Comparison of ENCODE assay signal across 10 cellular contexts in the genomic region with DNA sequence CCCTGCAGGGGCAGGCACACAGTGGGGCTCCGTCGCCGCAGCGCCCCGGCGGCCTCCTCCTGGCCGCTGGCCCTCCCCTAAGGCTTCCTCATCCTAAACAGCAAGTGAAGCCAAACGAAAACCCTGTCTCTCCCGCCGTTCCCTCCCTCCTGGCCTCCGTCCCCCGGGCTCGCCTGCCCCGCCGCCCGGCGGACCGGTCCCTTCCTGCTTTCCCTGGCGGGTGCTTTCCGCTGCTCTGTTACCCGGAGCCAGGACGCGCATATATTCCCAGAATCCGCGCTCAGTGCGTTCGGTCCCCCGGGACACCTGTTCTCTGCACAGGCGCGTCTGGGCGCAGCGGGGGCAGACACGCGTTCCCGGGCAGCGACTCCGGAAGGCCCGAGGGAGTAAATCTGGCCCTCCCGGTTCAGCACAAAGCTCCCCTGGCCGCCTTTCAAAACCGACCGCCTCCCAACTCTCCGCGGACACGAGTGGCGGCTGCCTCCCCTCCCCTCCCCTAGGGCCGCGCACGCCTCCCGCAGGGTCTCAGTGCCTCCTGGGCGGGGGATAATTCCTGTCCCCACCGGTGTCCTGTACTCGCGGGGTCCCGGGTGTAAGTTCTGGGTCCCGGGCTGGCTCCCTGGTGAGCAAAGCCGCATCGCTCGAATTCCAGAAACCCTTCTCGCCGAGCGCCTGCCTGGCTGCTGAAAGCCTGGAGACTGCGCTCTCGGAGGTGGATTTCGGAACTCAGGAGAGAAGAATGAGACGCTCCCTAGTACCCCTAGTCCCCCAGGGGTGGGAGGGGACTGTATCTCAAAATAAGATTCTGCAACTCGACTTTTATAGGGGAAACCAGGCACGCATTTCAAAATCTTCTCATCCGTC. TPM values are rescaled to one million over a fixed set of nuclear protein-coding genes. Genes with fewer than 3 reads are reported as not detected.
DNase-seq lines count a peak whose midpoint lies in the region; ATAC-seq, FAIRE-seq and TF ChIP-seq lines count a peak whose summit lies in the region.
"Had no signal": no experiment of that assay in that cellular context is flagged by ENCODE, and none has a peak within 500 bp of the region (broad histone marks: within the 10 kb centered on the region; RNA-seq: fewer than 3 reads in every experiment).

No MANE protein-coding gene starts in this region.

- no peaks in the 10 kb centered on the region for H3K36me3 Mint-ChIP-seq in CD8-positive, alpha-beta memory T cell

- H3K4me1 ChIP-seq in right cardiac atrium (ENCODE audit: control insufficient read depth, insufficient read depth, low read length) (no peaks in the 10 kb centered on the region), MM.1S (ENCODE audit: low read length) (no peaks in the 10 kb centered on the region)
- H3K4me1 ChIP-seq in CD8-positive, alpha-beta memory T cell (ENCODE audit: insufficient read depth, low read length) = peaks cover 6% of the 10 kb centered on the region

- H3K27me3 ChIP-seq in right cardiac atrium (ENCODE audit: control insufficient read depth, insufficient read depth) (no peaks in the 10 kb centered on the region), MM.1S (replicated peaks; ENCODE audit: insufficient read depth, low read length) (peaks cover 61% of the 10 kb centered on the region)
- H3K27me3 ChIP-seq in CD8-positive, alpha-beta memory T cell (ENCODE audit: insufficient read depth, low read length, poor library complexity, severe bottlenecking) = peaks cover 46% of the 10 kb centered on the region

- no peak overlapping the region for H3K27ac Mint-ChIP-seq in CD8-positive, alpha-beta memory T cell
- H3K27ac Mint-ChIP-seq: activated naive CD4-positive, alpha-beta T cell treated with anti-CD3 and anti-CD28 coated beads, Interleukin-2, amount 50 U/mL, for 72 hours had no signal

- H3K4me3 Mint-ChIP-seq in CD8-positive, alpha-beta memory T cell = no peak overlapping the region

- no peak overlapping the region for H2AFZ ChIP-seq in MM.1S (ENCODE audit: low read length)

- no peak overlapping the region for H3K9ac ChIP-seq in SK-N-MC (ENCODE audit: insufficient read length)
- H3K9ac ChIP-seq in MM.1S (ENCODE audit: low read length) = no peak overlapping the region

- no peak overlapping the region for H3K27ac ChIP-seq in SK-N-MC
- H3K27ac ChIP-seq in right cardiac atrium (ENCODE audit: low read length) = no peak overlapping the region
- H3K27ac ChIP-seq in CD8-positive, alpha-beta memory T cell (ENCODE audit: low read depth, low read length) = no peak overlapping the region
- H3K27ac ChIP-seq in MM.1S (ENCODE audit: low read length) = no peak overlapping the region

- ATAC-seq in right cardiac atrium (peak; percentile 59 to 66), HG03280 (IDR thresholded peaks at IDR 0.05; ENCODE audit: unreplicated experiment) (no peak)
- ATAC-seq: activated naive CD4-positive, alpha-beta T cell treated with anti-CD3 and anti-CD28 coated beads, Interleukin-2, amount 50 U/mL, for 72 hours had no signal

- no peaks in the 10 kb centered on the region for H3K9me2 ChIP-seq in MM.1S (replicated peaks; ENCODE audit: insufficient read depth, low read length)

- WGBS in right cardiac atrium = under 1% methylated on average over 69 of the region's 69 CpGs

- intact Hi-C loops in right cardiac atrium (cut with DNase I) = no loop called here
- intact Hi-C loops in posterior vena cava (cut with DNase I) = no loop called here

- peaks cover 0 to 5% (median 0%) of the 10 kb centered on the region in 3 donors for H3K4me1 Mint-ChIP-seq in CD8-positive, alpha-beta memory T cell

- H4K20me1 ChIP-seq in MM.1S (ENCODE audit: insufficient read depth, low read length) = no peaks in the 10 kb centered on the region

- no peaks in the 10 kb centered on the region for H3F3A ChIP-seq in MM.1S (ENCODE audit: insufficient read depth, low read length)

- POLR2A ChIA-PET in CD8-positive, alpha-beta memory T cell (lab: Charles Lee) = no interaction called here

- peaks cover 24 to 56% of the 10 kb centered on the region in 2 donors for H3K27me3 Mint-ChIP-seq in CD8-positive, alpha-beta memory T cell

- no peaks in the 10 kb centered on the region for H3K9me3 Mint-ChIP-seq in CD8-positive, alpha-beta memory T cell
- H3K9me3 Mint-ChIP-seq: activated naive CD4-positive, alpha-beta T cell treated with anti-CD3 and anti-CD28 coated beads, Interleukin-2, amount 50 U/mL, for 72 hours; neural crest cell had no signal

- CTCF ChIA-PET in CD8-positive, alpha-beta memory T cell (lab: Charles Lee) = no interaction called here

- peak overlapping the region; percentile 30 for H3K4me3 ChIP-seq in SK-N-MC
- peak overlapping the region; percentile 42 for H3K4me3 ChIP-seq in right cardiac atrium (ENCODE audit: low read length)
- H3K4me3 ChIP-seq in CD8-positive, alpha-beta memory T cell (ENCODE audit: low read length) = no peak overlapping the region
- no peak overlapping the region for H3K4me3 ChIP-seq in MM.1S (ENCODE audit: low read length)

- H3K79me2 ChIP-seq in MM.1S (ENCODE audit: low read length) = no peaks in the 10 kb centered on the region

- TF ChIP-seq CTCF in MM.1S (IDR thresholded peaks at IDR 0.05; ENCODE audit: low read length) = no peak

- FAIRE-seq in urothelium cell line (lab: Jason Lieb, UNC) = no peak

- DNase-seq in DMS79 (lab: John Stamatoyannopoulos, UW) (peak; percentile 50), SK-N-MC (ENCODE audit: low read depth, low spot score) (no peak), right cardiac atrium (peak in 2 of 3 donors; percentile 60 to 72), posterior vena cava (ENCODE audit: low spot score) (peak; percentile 79), urothelium cell line (ENCODE audit: low spot score) (no peak), MM.1S (no peak)
- no peak for DNase-seq in CD8-positive, alpha-beta memory T cell

- H3K9me3 ChIP-seq in SK-N-MC (ENCODE audit: low read depth, low read length) (no peaks in the 10 kb centered on the region), right cardiac atrium (ENCODE audit: control insufficient read depth, low read length) (no peaks in the 10 kb centered on the region), MM.1S (replicated peaks; ENCODE audit: insufficient read depth, low read length) (no peaks in the 10 kb centered on the region)
- no peaks in the 10 kb centered on the region for H3K9me3 ChIP-seq in CD8-positive, alpha-beta memory T cell (ENCODE audit: low read length)

- no peak overlapping the region for H3K4me2 ChIP-seq in MM.1S (ENCODE audit: low read depth, low read length)

- H3K36me3 ChIP-seq in SK-N-MC (ENCODE audit: insufficient read depth, low read length) (no peaks in the 10 kb centered on the region), MM.1S (replicated peaks; ENCODE audit: insufficient read depth, low read length) (no peaks in the 10 kb centered on the region)
- H3K36me3 ChIP-seq in CD8-positive, alpha-beta memory T cell (ENCODE audit: insufficient read depth, low read length) = no peaks in the 10 kb centered on the region

RNA-seq across cellular contexts. Expression of gene CEP170B, which starts 21.4 kb away (rescaled TPM):
- total RNA-seq in right cardiac atrium (10 to 100 TPM; 10.4 to 19.1 (median 11.9) TPM), posterior vena cava (10 to 100 TPM; 26.8 to 47.0 TPM)
- 8.4 TPM for polyA plus RNA-seq in right cardiac atrium
- 1 to 10 TPM; 6.4 to 6.7 TPM for total RNA-seq in CD8-positive, alpha-beta memory T cell
- polyA plus RNA-seq in CD8-positive, alpha-beta memory T cell = not detected

RNA-seq across cellular contexts. Expression of gene ZBTB42, which starts 42.8 kb away (rescaled TPM):
- total RNA-seq in right cardiac atrium (1 to 10 TPM; 6.0 to 7.7 (median 6.6) TPM), posterior vena cava (1 to 10 TPM; 3.3 to 3.8 TPM)
- polyA plus RNA-seq in right cardiac atrium = 5.3 TPM
- 1 to 10 TPM; 3.3 to 3.5 TPM for total RNA-seq in CD8-positive, alpha-beta memory T cell
- 2.7 TPM for polyA plus RNA-seq in CD8-positive, alpha-beta memory T cell

RNA-seq across cellular contexts. Expression of gene AKT1, which starts 48.1 kb away (rescaled TPM):
- total RNA-seq in right cardiac atrium (100 to 1,000 TPM; 120 to 154 (median 126) TPM), posterior vena cava (100 to 1,000 TPM; 115 to 143 TPM)
- polyA plus RNA-seq in right cardiac atrium = 101 TPM
- total RNA-seq in CD8-positive, alpha-beta memory T cell = 100 to 1,000 TPM; 147 to 150 TPM
- polyA plus RNA-seq in CD8-positive, alpha-beta memory T cell = 34.1 TPM

Comparison
In these comparisons a context has a peak if more than half of its experiments do, and no peak if none do; other contexts are left out.
1. DNase-seq: peak in DMS79 (single experiment), right cardiac atrium (2 of 3) and posterior vena cava (single experiment); none in SK-N-MC (single experiment), urothelium cell line (single experiment), CD8-positive, alpha-beta memory T cell (0 of 5) and MM.1S (single experiment).
2. H3K4me3 ChIP-seq: peak in SK-N-MC (single experiment) and right cardiac atrium (single experiment); none in CD8-positive, alpha-beta memory T cell (single experiment) and MM.1S (single experiment).